Comparison of ENCODE assay signal across 16 cellular contexts in genomic region chr6:94376876-94377275, GRCh38.
DNase-seq lines count a peak whose midpoint lies in the region; ATAC-seq and TF ChIP-seq lines count a peak whose summit lies in the region.
"Had no signal": no experiment of that assay in that cellular context is flagged by ENCODE, and none has a peak within 500 bp of the region (broad histone marks: within the 10 kb centered on the region; RNA-seq: fewer than 3 reads in every experiment).

No MANE protein-coding gene starts in this region.

- intact Hi-C loops in tibial artery (cut with DNase I; ENCODE audit: low total_unique reads) = no loop called here

- ATAC-seq in GM19463 (IDR thresholded peaks at IDR 0.05; ENCODE audit: unreplicated experiment) = no peak
- no peak for ATAC-seq in HG03432 (IDR thresholded peaks at IDR 0.05; ENCODE audit: unreplicated experiment)
- ATAC-seq: GM23338, HCT116 had no signal

- DNase-seq in LHCN-M2 (ENCODE audit: low read depth) (peak; percentile 0), SK-N-MC (ENCODE audit: low read depth, low spot score) (no peak), choroid plexus epithelial cell (ENCODE audit: low read depth) (peak; percentile 60), tibial artery (no peak)
- DNase-seq: C1 segment of cervical spinal cord; Calu3; CD4-positive, alpha-beta memory T cell; COR-L47; DMS53; DMS79 treated with DMSO at 0.1 percent for 48 hours; GF-D8; H9 had no signal

- H3K27ac ChIP-seq in SK-N-MC (peak overlapping the region; percentile 2; the same call in 1 of the 2 replicates), tibial artery (no peak overlapping the region)

- H3K27me3 ChIP-seq in tibial artery = no peaks in the 10 kb centered on the region

- TF ChIP-seq CTCF in choroid plexus epithelial cell (conservative IDR thresholded peaks at IDR 0.05; ENCODE audit: low read depth, low read length) (no peak), tibial artery (IDR thresholded peaks at IDR 0.05) (no peak)

- H3K4me1 ChIP-seq in tibial artery = no peaks in the 10 kb centered on the region

- no peaks in the 10 kb centered on the region for H3K36me3 ChIP-seq in SK-N-MC (ENCODE audit: insufficient read depth, low read length)
- no peaks in the 10 kb centered on the region for H3K36me3 ChIP-seq in tibial artery

- no peak overlapping the region for H3K9ac ChIP-seq in SK-N-MC (ENCODE audit: insufficient read length)

- H3K9me3 ChIP-seq in SK-N-MC (ENCODE audit: low read depth, low read length) (no peaks in the 10 kb centered on the region), tibial artery (no peaks in the 10 kb centered on the region)

- H3K4me3 ChIP-seq in SK-N-MC = no peak overlapping the region
- H3K4me3 ChIP-seq in choroid plexus epithelial cell (ENCODE audit: low read depth, low read length) = no peak overlapping the region
- no peak overlapping the region for H3K4me3 ChIP-seq in tibial artery
- H3K4me3 ChIP-seq: GM23338 had no signal

Comparison
In these comparisons a context has a peak if more than half of its experiments do, and no peak if none do; other contexts are left out.
1. DNase-seq: peak in LHCN-M2 (single experiment) and choroid plexus epithelial cell (single experiment); none in SK-N-MC (single experiment) and tibial artery (0 of 2).